In the genomic region with DNA sequence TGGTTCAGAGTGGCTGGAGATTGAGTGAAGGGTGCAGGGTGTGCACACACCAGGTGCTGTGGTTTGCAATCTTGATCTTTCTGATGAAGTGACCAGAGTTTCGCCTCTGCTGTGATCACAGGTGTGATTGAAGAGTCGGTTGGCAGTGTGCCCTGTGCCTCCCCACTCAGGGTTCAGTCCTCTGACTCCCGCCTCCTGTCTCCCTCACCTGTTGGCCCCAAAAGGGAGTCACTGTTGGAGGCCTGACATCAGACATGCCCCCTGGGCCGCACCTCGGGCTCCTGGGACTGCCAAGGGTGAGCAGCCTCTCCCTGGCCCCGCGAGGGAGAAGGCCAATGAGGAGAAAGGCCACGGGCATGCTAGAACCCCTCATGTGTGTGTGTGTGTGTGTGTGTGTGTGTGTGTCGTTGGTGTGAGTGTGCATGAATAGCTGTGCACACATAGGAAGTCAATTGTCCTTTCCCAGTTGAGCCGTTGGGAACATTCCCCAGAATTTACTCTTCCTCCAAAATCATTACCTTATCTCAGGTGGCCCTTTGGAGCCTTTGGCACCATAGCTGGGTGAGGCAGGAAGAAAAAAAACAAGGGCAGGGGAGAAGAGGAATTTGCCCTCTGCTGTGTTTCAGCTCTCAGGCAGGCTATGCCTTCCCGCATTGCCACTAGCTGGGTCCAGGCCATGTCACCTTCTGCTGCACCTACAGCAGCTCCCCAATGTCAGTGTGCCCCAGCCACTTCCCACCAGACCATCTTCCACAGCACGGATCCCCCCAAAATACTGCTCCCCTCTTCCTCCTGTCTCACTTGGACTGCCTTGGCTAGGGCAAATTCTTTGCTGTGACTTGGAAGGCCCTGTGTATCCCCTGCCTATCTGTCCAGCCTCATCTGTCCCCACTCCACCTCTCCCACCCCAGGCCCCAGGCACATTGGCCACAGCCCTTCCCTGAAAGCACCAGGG, we compare ENCODE assay signal across 24 cellular contexts.
A peak's percentile ranks its signal among the peaks of the same experiment; 100 is the strongest.
DNase-seq lines count a peak whose midpoint lies in the region; ATAC-seq, FAIRE-seq and TF ChIP-seq lines count a peak whose summit lies in the region.
"Had no signal": no experiment of that assay in that cellular context is flagged by ENCODE, and none has a peak within 500 bp of the region (broad histone marks: within the 10 kb centered on the region; RNA-seq: fewer than 3 reads in every experiment).

No MANE protein-coding gene starts in this region.

- in situ Hi-C loops in HepG2 (cut with HindIII; ENCODE audit: extremely low pct_ligation_motif_present, low pct_unique_long_range_greater_than_20kb), result no loop called here
- in situ Hi-C loops in transverse colon (cut with MboI; ENCODE audit: low pct_ligation_motif_present in 1 of 4, low pct_unique_long_range_greater_than_20kb in 1 of 4, low sequenced_read_pairs in 3 of 4), result loop anchor here in 1 of 4 donors (10.0 kb wide), 1 partner anchor 95 kb away; a partner anchor contains a TSS

- H3K36me3 ChIP-seq in HepG2 (replicated peaks in 1 of 2; ENCODE audit: control insufficient read depth in 1 of 2, insufficient read depth in 2 of 2, low read length in 2 of 2), result no peaks in the 10 kb centered on the region
- no peaks in the 10 kb centered on the region for H3K36me3 ChIP-seq in transverse colon
- H3K36me3 ChIP-seq: ascending aorta, BE2C, thoracic aorta had no signal

- H3K9ac ChIP-seq in HepG2 (ENCODE audit: insufficient read depth, low read depth, low read length), result no peak overlapping the region

- no peak for TF ChIP-seq POLR2A in HepG2 (IDR thresholded peaks at IDR 0.05; ENCODE audit: insufficient read depth in 1 of 2, low read depth in 2 of 2, low read length in 2 of 2)
- TF ChIP-seq POLR2A in transverse colon (IDR thresholded peaks at IDR 0.05), result peak; percentile 3

- DNase-seq in DMS153 (lab: John Stamatoyannopoulos, UW) (peak; percentile 33), DMS153 treated with DMSO at 0.1 percent for 48 hours (lab: John Stamatoyannopoulos, UW; ENCODE audit: unreplicated experiment) (no peak), NCI-H69 (lab: John Stamatoyannopoulos, UW) (peak; percentile 70), HepG2 (ENCODE audit: low spot score) (no peak), transverse colon (peak; percentile 78), NCI-H524 (lab: John Stamatoyannopoulos, UW) (no peak), right cardiac atrium (no peak)
- DNase-seq in effector CD8-positive, alpha-beta T cell (lab: John Stamatoyannopoulos, UW), result no peak
- DNase-seq: activated CD4-positive, alpha-beta T cell treated with anti-CD3 and anti-CD28 coated beads for 4 hours; activated CD8-positive, alpha-beta memory T cell treated with anti-CD3 and anti-CD28 coated beads, Interleukin-2, amount 50 U/mL, for 48 hours; activated gamma-delta T cell treated with Interleukin-2 at 50 U/mL for 16 hours; BE2C; GOT3; hippocampal formation; Karpas-422; NCI-H526; PC-3; T1000 had no signal

- H3K79me2 ChIP-seq in HepG2 (ENCODE audit: insufficient read depth, low read length), result no peaks in the 10 kb centered on the region

- H3K27me3 ChIP-seq in HepG2 (ENCODE audit: control insufficient read depth in 1 of 2, insufficient read depth in 2 of 2, low read length in 2 of 2) (peaks cover 0 to 52% of the 10 kb centered on the region in 2 experiments; a peak in 4 of 5 replicates), transverse colon (no peaks in the 10 kb centered on the region), right cardiac atrium (ENCODE audit: control insufficient read depth, insufficient read depth) (no peaks in the 10 kb centered on the region)
- H3K27me3 ChIP-seq: ascending aorta, BE2C had no signal

- H4K20me1 ChIP-seq in HepG2 (ENCODE audit: insufficient read depth, low read length), result no peaks in the 10 kb centered on the region

- TF ChIP-seq EP300 in HepG2 (IDR thresholded peaks at IDR 0.05; ENCODE audit: low read depth in 2 of 2, low read length in 2 of 2), result no peak
- TF ChIP-seq EP300 in HepG2 (CRISPR knock-in tag; IDR thresholded peaks at IDR 0.05; ENCODE audit: borderline replicate concordance), result no peak
- no peak for TF ChIP-seq EP300 in transverse colon (IDR thresholded peaks at IDR 0.05; ENCODE audit: low read depth)

- no peak overlapping the region for H2AFZ ChIP-seq in HepG2 (ENCODE audit: low read length)

- 6% methylated on average over 12 of the region's 12 CpGs for WGBS in HepG2 (ENCODE audit: low lambda C conversion rate)
- 45 to 67% methylated on average over 1 to 8 of the region's 12 CpGs for WGBS in transverse colon (ENCODE audit: low coverage in 1 of 2), 2 donors
- WGBS in right cardiac atrium, result 83% methylated on average over 12 of the region's 12 CpGs

- H3K4me1 ChIP-seq in HepG2 (ENCODE audit: insufficient read depth, low read length) (peaks cover 26% of the 10 kb centered on the region), transverse colon (peaks cover 0 to 27% (median 13%) of the 10 kb centered on the region in 4 donors), right cardiac atrium (ENCODE audit: control insufficient read depth, insufficient read depth, low read length) (no peaks in the 10 kb centered on the region)
- H3K4me1 ChIP-seq: ascending aorta, BE2C had no signal

- intact Hi-C loops in HepG2 (cut with micrococcal nuclease; ENCODE audit: unreplicated experiment), result no loop called here
- intact Hi-C loops in transverse colon (cut with DNase I; ENCODE audit: low total_unique reads), result no loop called here
- intact Hi-C loops in right cardiac atrium (cut with DNase I), result loop anchor here in 1 of 4 donors (10.0 kb wide), 1 partner anchor 95 kb away; a partner anchor contains a TSS

- no peak for TF ChIP-seq RAD21 in HepG2 (CRISPR knock-in tag; IDR thresholded peaks at IDR 0.05)

- H3K27ac ChIP-seq in HepG2 (ENCODE audit: extremely low read length, insufficient read depth, low read length), result no peak overlapping the region
- H3K27ac ChIP-seq in transverse colon, result peak overlapping the region; percentile 82 to 84 (median 83)
- no peak overlapping the region for H3K27ac ChIP-seq in right cardiac atrium (ENCODE audit: low read length)
- H3K27ac ChIP-seq: 22Rv1, ascending aorta, SK-N-MC, thoracic aorta had no signal

- CTCF ChIA-PET in HepG2 (lab: Yijun Ruan, JAX; ENCODE audit: low intra/inter-chr PET ratio, low total read pairs), result no interaction called here

- ATAC-seq in HepG2 (peak; percentile 74), right cardiac atrium (no peak)
- ATAC-seq: PC-3 had no signal

- POLR2A ChIA-PET in HepG2 (lab: Yijun Ruan, JAX), result interaction anchor here (1.8 kb wide), 1 partner anchor 96 kb away, joined by 5 read pairs; a partner anchor contains a TSS

- TF ChIP-seq CTCF in HepG2 (CRISPR knock-in tag; IDR thresholded peaks at IDR 0.05) (no peak), transverse colon (IDR thresholded peaks at IDR 0.05) (no peak)

- BruUV-seq in HepG2 (replicated peaks; lab: Mats Ljungman, UMichigan), result no TSS peak

- peak overlapping the region; percentile 10; the same call in 1 of the 2 replicates for H3K4me2 ChIP-seq in HepG2 (ENCODE audit: low read depth, low read length)

- H3K9me3 ChIP-seq in HepG2 (ENCODE audit: low read length) (no peaks in the 10 kb centered on the region), transverse colon (no peaks in the 10 kb centered on the region), right cardiac atrium (ENCODE audit: control insufficient read depth, low read length) (no peaks in the 10 kb centered on the region)
- H3K9me3 ChIP-seq: ascending aorta, BE2C, thoracic aorta had no signal

- peak overlapping the region in 1 of 3 experiments; percentile 19; a peak in 1 of 6 replicates for H3K4me3 ChIP-seq in HepG2 (replicated peaks in 1 of 3; ENCODE audit: insufficient read depth in 1 of 3, low read depth in 2 of 3, low read length in 3 of 3)
- no peak overlapping the region for H3K4me3 ChIP-seq in transverse colon
- H3K4me3 ChIP-seq in right cardiac atrium (ENCODE audit: low read length), result no peak overlapping the region
- H3K4me3 ChIP-seq: ascending aorta, SK-N-MC, skin epidermis, thoracic aorta had no signal

- FAIRE-seq in HepG2 (lab: Jason Lieb, UNC), result peak; percentile 47
- FAIRE-seq: endothelial cell of umbilical vein had no signal

TF ChIP-seq in HepG2, 621 proteins besides CTCF, POLR2A, EP300 and RAD21 (continues in another document):
- TF ChIP-seq HES4 (CRISPR knock-in tag; IDR thresholded peaks at IDR 0.05; ENCODE audit: borderline replicate concordance) (0 out of 2 replicates have a peak, but pooled peaks have one; percentile 59), SOX6 (IDR thresholded peaks at IDR 0.05) (no peak), SOX6 (CRISPR knock-in tag; IDR thresholded peaks at IDR 0.05) (0 out of 2 replicates have a peak, but pooled peaks have one; percentile 44)
- TF ChIP-seq, protein P1, sequence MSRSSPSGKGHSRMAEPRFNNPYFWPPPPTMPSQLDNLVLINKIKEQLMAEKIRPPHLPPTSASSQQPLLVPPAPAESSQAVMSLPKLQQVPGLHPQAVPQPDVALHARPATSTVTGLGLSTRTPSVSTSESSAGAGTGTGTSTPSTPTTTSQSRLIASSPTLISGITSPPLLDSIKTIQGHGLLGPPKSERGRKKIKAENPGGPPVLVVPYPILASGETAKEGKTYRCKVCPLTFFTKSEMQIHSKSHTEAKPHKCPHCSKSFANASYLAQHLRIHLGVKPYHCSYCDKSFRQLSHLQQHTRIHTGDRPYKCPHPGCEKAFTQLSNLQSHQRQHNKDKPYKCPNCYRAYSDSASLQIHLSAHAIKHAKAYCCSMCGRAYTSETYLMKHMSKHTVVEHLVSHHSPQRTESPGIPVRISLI (CRISPR knock-in tag; IDR thresholded peaks at IDR 0.05; ENCODE audit: borderline replicate concordance), result peak; percentile 83

Comparison
In these comparisons a context has a peak if more than half of its experiments do, and no peak if none do; other contexts are left out.
1. DNase-seq: peak in DMS153 (single experiment), NCI-H69 (single experiment) and transverse colon (single experiment); none in DMS153 treated with DMSO at 0.1 percent for 48 hours (single experiment), HepG2 (single experiment), effector CD8-positive, alpha-beta T cell (single experiment), NCI-H524 (0 of 2) and right cardiac atrium (0 of 3).
2. H3K27ac ChIP-seq: peak in transverse colon (4 of 4); none in HepG2 (single experiment) and right cardiac atrium (single experiment).